Comparison of ENCODE assay signal across 11 cellular contexts in the genomic region with DNA sequence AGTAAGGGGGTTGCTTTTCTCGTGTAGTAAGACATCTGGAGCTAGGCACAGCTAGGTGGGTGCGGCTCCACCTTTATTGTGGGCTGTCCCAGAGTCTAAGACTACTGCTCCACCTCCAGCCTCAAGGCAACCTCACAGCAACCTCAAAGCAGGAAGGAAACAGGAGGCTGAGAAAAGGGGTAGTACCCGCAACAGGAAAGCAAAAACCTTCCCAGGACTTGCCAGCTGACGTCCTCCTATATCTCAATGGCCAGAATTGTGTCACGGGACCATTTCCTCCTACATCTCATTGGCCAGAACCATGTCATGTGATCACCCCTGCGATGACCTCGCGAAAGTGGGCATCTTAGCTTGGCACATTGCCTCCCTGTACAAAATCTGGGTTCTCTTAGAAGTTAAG. TPM values are rescaled to one million over a fixed set of nuclear protein-coding genes. Genes with fewer than 3 reads are reported as not detected.
DNase-seq lines count a peak whose midpoint lies in the region; ATAC-seq, FAIRE-seq and TF ChIP-seq lines count a peak whose summit lies in the region.
"Had no signal": no experiment of that assay in that cellular context is flagged by ENCODE, and none has a peak within 500 bp of the region (broad histone marks: within the 10 kb centered on the region; RNA-seq: fewer than 3 reads in every experiment).

No MANE protein-coding gene starts in this region.

- no peaks in the 10 kb centered on the region for H3K9me2 ChIP-seq in Loucy (replicated peaks; ENCODE audit: low read depth, low read length)

- intact Hi-C loops in kidney (cut with DNase I), result no loop called here

- H3K9me3 ChIP-seq in Loucy (ENCODE audit: insufficient read depth, low read depth, low read length) (no peaks in the 10 kb centered on the region), kidney (ENCODE audit: control insufficient read depth in 1 of 2, low read length in 2 of 2) (no peaks in the 10 kb centered on the region)
- H3K9me3 ChIP-seq: tibial artery had no signal

- H3K36me3 ChIP-seq in Loucy (ENCODE audit: insufficient read depth, low read length) (no peaks in the 10 kb centered on the region), kidney (ENCODE audit: control insufficient read depth in 1 of 2, insufficient read depth in 2 of 2, low read length in 2 of 2) (no peaks in the 10 kb centered on the region)
- H3K36me3 ChIP-seq: tibial artery had no signal

- peak overlapping the region; percentile 14 for H3K4me2 ChIP-seq in Loucy (ENCODE audit: low read depth, low read length, poor library complexity, severe bottlenecking)

- FAIRE-seq in kidney (lab: Jason Lieb, UNC), result no peak

- ATAC-seq in HG03095 (IDR thresholded peaks at IDR 0.05; ENCODE audit: unreplicated experiment), result no peak

- no peaks in the 10 kb centered on the region for H4K20me1 ChIP-seq in Loucy (ENCODE audit: insufficient read depth, low read length, poor library complexity, severe bottlenecking)

- H3K4me3 ChIP-seq in Loucy (ENCODE audit: low read length, poor library complexity, severe bottlenecking) (no peak overlapping the region), kidney (ENCODE audit: low read length in 2 of 2) (no peak overlapping the region)
- H3K4me3 ChIP-seq: skin epidermis, tibial artery had no signal

- DNase-seq in T-helper 9 cell, result peak; percentile 37
- DNase-seq in activated naive CD4-positive, alpha-beta T cell treated with Interleukin-2 at 50 U/mL for 16 hours, result peak; percentile 32
- DNase-seq in stimulated activated CD4-positive, alpha-beta T cell treated with anti-CD3 and anti-CD28 coated beads, Interleukin-4, amount 100 ng/mL, for 24 hours, result peak; percentile 30
- no peak for DNase-seq in NCI-H2029 (lab: John Stamatoyannopoulos, UW)
- DNase-seq in kidney, result no peak
- DNase-seq: NCI-H1048, Right ventricle myocardium superior, tibial artery had no signal

- H3F3A ChIP-seq in Loucy (ENCODE audit: low read depth), result no peaks in the 10 kb centered on the region

- H3K9ac ChIP-seq in Loucy (ENCODE audit: low read depth, low read length, poor library complexity, severe bottlenecking) (no peak overlapping the region), kidney (ENCODE audit: low read length in 2 of 2) (no peak overlapping the region)

- TF ChIP-seq CTCF in Loucy (conservative IDR thresholded peaks at IDR 0.05; ENCODE audit: low read length) (no peak), kidney (IDR thresholded peaks at IDR 0.05; ENCODE audit: borderline replicate concordance, extremely low read depth, insufficient read depth) (no peak)

- no peaks in the 10 kb centered on the region for H3K79me2 ChIP-seq in Loucy (ENCODE audit: insufficient read depth, low read length)

- H3K4me1 ChIP-seq in Loucy (ENCODE audit: insufficient read depth, low read length, poor library complexity, severe bottlenecking), result peaks cover 14% of the 10 kb centered on the region
- H3K4me1 ChIP-seq in kidney (ENCODE audit: control insufficient read depth in 1 of 2, insufficient read depth in 1 of 2, low read depth in 1 of 2, low read length in 2 of 2), result no peaks in the 10 kb centered on the region

- no peak overlapping the region for H3K27ac ChIP-seq in kidney (ENCODE audit: low read depth in 2 of 2, low read length in 2 of 2)
- H3K27ac ChIP-seq: skin epidermis, tibial artery had no signal

- H3K27me3 ChIP-seq in Loucy (ENCODE audit: insufficient read depth, low read length, poor library complexity, severe bottlenecking), result no peaks in the 10 kb centered on the region

- peak overlapping the region; percentile 64 for H2AFZ ChIP-seq in Loucy (ENCODE audit: low read length)

RNA-seq across cellular contexts. Expression of gene GPR160, which starts 4.3 kb away (rescaled TPM):
- 24.9 TPM for total RNA-seq in kidney
- 23.7 TPM for polyA plus RNA-seq in kidney (ENCODE audit: insufficient read depth, low read depth, low replicate concordance)

Comparison
In these comparisons a context has a peak if more than half of its experiments do, and no peak if none do; other contexts are left out.
1. DNase-seq: peak in T-helper 9 cell (single experiment), activated naive CD4-positive, alpha-beta T cell treated with Interleukin-2 at 50 U/mL for 16 hours (single experiment) and stimulated activated CD4-positive, alpha-beta T cell treated with anti-CD3 and anti-CD28 coated beads, Interleukin-4, amount 100 ng/mL, for 24 hours (single experiment); none in NCI-H2029 (single experiment) and kidney (single experiment).